ENCODE assay signal across 18 cellular contexts in genomic region chr16:55499281-55499680, GRCh38. TPM values are rescaled to one million over a fixed set of nuclear protein-coding genes. Genes with fewer than 3 reads are reported as not detected.
DNase-seq lines count a peak whose midpoint lies in the region; ATAC-seq and TF ChIP-seq lines count a peak whose summit lies in the region.
"Had no signal": no experiment of that assay in that cellular context is flagged by ENCODE, and none has a peak within 500 bp of the region (broad histone marks: within the 10 kb centered on the region; RNA-seq: fewer than 3 reads in every experiment).

No MANE protein-coding gene starts in this region.

- H3K4me1 Mint-ChIP-seq in activated CD4-positive, alpha-beta memory T cell treated with anti-CD3 and anti-CD28 coated beads, Interleukin-2, amount 10 ng/mL, durations not matched to agents 7 days and 5 days, result peaks cover 20% of the 10 kb centered on the region
- H3K4me1 Mint-ChIP-seq in activated CD4-positive, alpha-beta memory T cell treated with anti-CD3 and anti-CD28 coated beads for 36 hours (ENCODE audit: low read depth), result peaks cover 11% of the 10 kb centered on the region
- H3K4me1 Mint-ChIP-seq in chondrocyte (ENCODE audit: low read depth), result peaks cover 77% of the 10 kb centered on the region
- peaks cover 82% of the 10 kb centered on the region for H3K4me1 Mint-ChIP-seq in mesothelial cell of epicardium
- H3K4me1 Mint-ChIP-seq: naive B cell had no signal

- no peak overlapping the region for H3K27ac Mint-ChIP-seq in activated CD4-positive, alpha-beta memory T cell treated with anti-CD3 and anti-CD28 coated beads, Interleukin-2, amount 10 ng/mL, durations not matched to agents 7 days and 5 days
- no peak overlapping the region for H3K27ac Mint-ChIP-seq in activated CD4-positive, alpha-beta memory T cell treated with anti-CD3 and anti-CD28 coated beads for 36 hours
- H3K27ac Mint-ChIP-seq in chondrocyte (ENCODE audit: unreplicated experiment) (peak overlapping the region; percentile 98), mesothelial cell of epicardium (peak overlapping the region; percentile 95)
- H3K27ac Mint-ChIP-seq: activated naive CD8-positive, alpha-beta T cell treated with anti-CD3 and anti-CD28 coated beads, Interleukin-2, amount 50 U/mL, for 24 hours; CD4-positive, CD25-positive, alpha-beta regulatory T cell had no signal

- POLR2A ChIA-PET in activated CD4-positive, alpha-beta memory T cell treated with anti-CD3 and anti-CD28 coated beads, Interleukin-2, amount 10 ng/mL, durations not matched to agents 7 days and 5 days (lab: Charles Lee), result no interaction called here
- POLR2A ChIA-PET in activated CD4-positive, alpha-beta memory T cell treated with anti-CD3 and anti-CD28 coated beads for 36 hours (lab: Charles Lee), result no interaction called here

- no peak for TF ChIP-seq POLR2A in vagina (IDR thresholded peaks at IDR 0.05)

- H3K4me3 Mint-ChIP-seq in activated CD4-positive, alpha-beta memory T cell treated with anti-CD3 and anti-CD28 coated beads, Interleukin-2, amount 10 ng/mL, durations not matched to agents 7 days and 5 days, result no peak overlapping the region
- no peak overlapping the region for H3K4me3 Mint-ChIP-seq in activated CD4-positive, alpha-beta memory T cell treated with anti-CD3 and anti-CD28 coated beads for 36 hours
- H3K4me3 Mint-ChIP-seq in chondrocyte (ENCODE audit: unreplicated experiment) (no peak overlapping the region), mesothelial cell of epicardium (no peak overlapping the region)
- H3K4me3 Mint-ChIP-seq: activated CD4-positive, alpha-beta T cell treated with anti-CD3 and anti-CD28 coated beads, Interleukin-2, amount 10 ng/mL, durations not matched to agents 7 days and 5 days; activated naive CD8-positive, alpha-beta T cell treated with anti-CD3 and anti-CD28 coated beads, Interleukin-2, amount 50 U/mL, for 24 hours; CD4-positive, CD25-positive, alpha-beta regulatory T cell; naive B cell had no signal

- no peaks in the 10 kb centered on the region for H3K9me3 ChIP-seq in vagina
- H3K9me3 ChIP-seq: esophagus squamous epithelium had no signal

- no peaks in the 10 kb centered on the region for H3K27me3 Mint-ChIP-seq in activated CD4-positive, alpha-beta memory T cell treated with anti-CD3 and anti-CD28 coated beads, Interleukin-2, amount 10 ng/mL, durations not matched to agents 7 days and 5 days
- peaks cover 5% of the 10 kb centered on the region for H3K27me3 Mint-ChIP-seq in activated CD4-positive, alpha-beta memory T cell treated with anti-CD3 and anti-CD28 coated beads for 36 hours
- H3K27me3 Mint-ChIP-seq in chondrocyte (ENCODE audit: low read depth), result no peaks in the 10 kb centered on the region
- H3K27me3 Mint-ChIP-seq in mesothelial cell of epicardium (ENCODE audit: low read depth), result no peaks in the 10 kb centered on the region
- H3K27me3 Mint-ChIP-seq: activated CD4-positive, alpha-beta T cell treated with anti-CD3 and anti-CD28 coated beads, Interleukin-2, amount 10 ng/mL, durations not matched to agents 7 days and 5 days; CD4-positive, CD25-positive, alpha-beta regulatory T cell had no signal

- no peaks in the 10 kb centered on the region for H3K9me3 Mint-ChIP-seq in activated CD4-positive, alpha-beta memory T cell treated with anti-CD3 and anti-CD28 coated beads, Interleukin-2, amount 10 ng/mL, durations not matched to agents 7 days and 5 days
- H3K9me3 Mint-ChIP-seq in activated CD4-positive, alpha-beta memory T cell treated with anti-CD3 and anti-CD28 coated beads for 36 hours, result no peaks in the 10 kb centered on the region
- H3K9me3 Mint-ChIP-seq in chondrocyte (ENCODE audit: low read depth) (no peaks in the 10 kb centered on the region), mesothelial cell of epicardium (no peaks in the 10 kb centered on the region)
- H3K9me3 Mint-ChIP-seq: activated CD4-positive, alpha-beta T cell treated with anti-CD3 and anti-CD28 coated beads, Interleukin-2, amount 10 ng/mL, durations not matched to agents 7 days and 5 days; activated naive CD8-positive, alpha-beta T cell treated with anti-CD3 and anti-CD28 coated beads, Interleukin-2, amount 50 U/mL, for 24 hours; CD4-positive, CD25-positive, alpha-beta regulatory T cell; naive B cell had no signal

- no peaks in the 10 kb centered on the region for H3K27me3 ChIP-seq in vagina
- H3K27me3 ChIP-seq: esophagus squamous epithelium had no signal

- no peak for ATAC-seq in HG02885 (IDR thresholded peaks at IDR 0.05; ENCODE audit: poor library complexity, unreplicated experiment)
- ATAC-seq: left colon had no signal

- peaks cover 66% of the 10 kb centered on the region for H3K4me1 ChIP-seq in vagina

- H3K4me3 ChIP-seq in vagina, result no peak overlapping the region
- H3K4me3 ChIP-seq: esophagus squamous epithelium had no signal

- peak; percentile 4 for DNase-seq in activated CD4-positive, alpha-beta memory T cell treated with anti-CD3 and anti-CD28 coated beads, Interleukin-2, amount 10 ng/mL, durations not matched to agents 7 days and 5 days
- DNase-seq in activated CD4-positive, alpha-beta memory T cell treated with anti-CD3 and anti-CD28 coated beads for 36 hours, result no peak
- DNase-seq in chondrocyte (ENCODE audit: low spot score) (no peak), mesothelial cell of epicardium (ENCODE audit: low spot score in 2 of 2, unreplicated experiment in 2 of 2) (peak in 1 of 2 experiments; percentile 32), vagina (ENCODE audit: extremely low spot score in 2 of 2) (peak in 1 of 2 donors; percentile 28), activated T-cell treated with anti-CD3 and anti-CD28 coated beads for 4 hours (no peak), putamen (ENCODE audit: low spot score) (no peak)
- DNase-seq: activated naive CD8-positive, alpha-beta T cell treated with anti-CD3 and anti-CD28 coated beads, Interleukin-2, amount 50 U/mL, for 24 hours; esophagus squamous epithelium; left colon; naive B cell; NCI-H1694; NCI-H446; SHP77 treated with DMSO at 0.1 percent for 48 hours; T-helper 9 cell had no signal

- no peak for TF ChIP-seq CTCF in chondrocyte (IDR thresholded peaks at IDR 0.05)
- no peak for TF ChIP-seq CTCF in mesothelial cell of epicardium (IDR thresholded peaks at IDR 0.05; ENCODE audit: unreplicated experiment)
- TF ChIP-seq CTCF in vagina (IDR thresholded peaks at IDR 0.05), result no peak

- peaks cover 0 to 22% of the 10 kb centered on the region in 2 donors for H3K36me3 ChIP-seq in vagina

- no peaks in the 10 kb centered on the region for H3K36me3 Mint-ChIP-seq in activated CD4-positive, alpha-beta memory T cell treated with anti-CD3 and anti-CD28 coated beads, Interleukin-2, amount 10 ng/mL, durations not matched to agents 7 days and 5 days (ENCODE audit: low read depth)
- no peaks in the 10 kb centered on the region for H3K36me3 Mint-ChIP-seq in activated CD4-positive, alpha-beta memory T cell treated with anti-CD3 and anti-CD28 coated beads for 36 hours
- H3K36me3 Mint-ChIP-seq in chondrocyte (ENCODE audit: low read depth), result peaks cover 2% of the 10 kb centered on the region
- peaks cover 6% of the 10 kb centered on the region for H3K36me3 Mint-ChIP-seq in mesothelial cell of epicardium
- H3K36me3 Mint-ChIP-seq: CD4-positive, CD25-positive, alpha-beta regulatory T cell; naive B cell had no signal

- peak overlapping the region; percentile 71 for H3K27ac ChIP-seq in vagina
- H3K27ac ChIP-seq: esophagus squamous epithelium had no signal

- CTCF ChIA-PET in activated CD4-positive, alpha-beta memory T cell treated with anti-CD3 and anti-CD28 coated beads, Interleukin-2, amount 10 ng/mL, durations not matched to agents 7 days and 5 days (lab: Charles Lee), result interaction anchor here (1.1 kb wide), 1 partner anchor 34 kb away, joined by 5 read pairs; no protein-coding TSS in a partner anchor
- CTCF ChIA-PET in activated CD4-positive, alpha-beta memory T cell treated with anti-CD3 and anti-CD28 coated beads for 36 hours (lab: Charles Lee), result interaction anchor here (1.3 kb wide), 1 partner anchor 45 kb away, joined by 4 read pairs; no protein-coding TSS in a partner anchor

- intact Hi-C loops in activated CD4-positive, alpha-beta memory T cell treated with anti-CD3 and anti-CD28 coated beads for 36 hours (cut with micrococcal nuclease), result no loop called here
- intact Hi-C loops in vagina (cut with DNase I), result no loop called here

RNA-seq across cellular contexts. Expression of gene LPCAT2, which starts 9.6 kb away (rescaled TPM):
- total RNA-seq in activated CD4-positive, alpha-beta memory T cell treated with anti-CD3 and anti-CD28 coated beads, Interleukin-2, amount 10 ng/mL, durations not matched to agents 7 days and 5 days, result 1 to 10 TPM; 1.3 to 1.6 TPM
- under 1 TPM; 0.12 to 0.40 TPM for total RNA-seq in activated CD4-positive, alpha-beta memory T cell treated with anti-CD3 and anti-CD28 coated beads for 36 hours
- total RNA-seq in chondrocyte (15.2 to 18.7 TPM (median 17.4 TPM) in 3 replicates), mesothelial cell of epicardium (22.4 to 25.1 TPM (median 25.0 TPM) in 3 replicates), vagina (11.3 TPM)

RNA-seq across cellular contexts. Expression of gene MMP2, which starts 20.3 kb away (rescaled TPM):
- under 1 TPM; 0.20 to 0.30 TPM for total RNA-seq in activated CD4-positive, alpha-beta memory T cell treated with anti-CD3 and anti-CD28 coated beads, Interleukin-2, amount 10 ng/mL, durations not matched to agents 7 days and 5 days
- not detected for total RNA-seq in activated CD4-positive, alpha-beta memory T cell treated with anti-CD3 and anti-CD28 coated beads for 36 hours
- total RNA-seq in chondrocyte (216 to 276 TPM (median 227 TPM) in 3 replicates), mesothelial cell of epicardium (383 to 396 TPM (median 385 TPM) in 3 replicates), vagina (296 TPM)
- total RNA-seq: activated CD4-positive, alpha-beta T cell treated with anti-CD3 and anti-CD28 coated beads, Interleukin-2, amount 10 ng/mL, durations not matched to agents 7 days and 5 days had no signal

Comparison
In these comparisons a context has a peak if more than half of its experiments do, and no peak if none do; other contexts are left out.
1. H3K27ac Mint-ChIP-seq: peak in chondrocyte (single experiment) and mesothelial cell of epicardium (single experiment); none in activated CD4-positive, alpha-beta memory T cell treated with anti-CD3 and anti-CD28 coated beads, Interleukin-2, amount 10 ng/mL, durations not matched to agents 7 days and 5 days (single experiment) and activated CD4-positive, alpha-beta memory T cell treated with anti-CD3 and anti-CD28 coated beads for 36 hours (single experiment).
2. RNA of gene MMP2, which starts 20.3 kb away (total RNA-seq): 383 to 396 TPM in mesothelial cell of epicardium, 296 TPM in vagina (single experiment) and 216 to 276 TPM in chondrocyte; 0.20 to 0.30 TPM in activated CD4-positive, alpha-beta memory T cell treated with anti-CD3 and anti-CD28 coated beads, Interleukin-2, amount 10 ng/mL, durations not matched to agents 7 days and 5 days and not detected in activated CD4-positive, alpha-beta memory T cell treated with anti-CD3 and anti-CD28 coated beads for 36 hours; every median in the first group is over 100 times any median in the second.